ENCODE assay signal across 1 cellular context in genomic region chrX:72268601-72269365, GRCh38.
TF ChIP-seq lines count a peak whose summit lies in the region.

No MANE protein-coding gene starts in this region.

TF ChIP-seq in HepG2, 621 proteins besides CTCF, POLR2A, EP300 and RAD21:
- TF ChIP-seq CREM (IDR thresholded peaks at IDR 0.05): no peak
- no peak for TF ChIP-seq CREM (CRISPR knock-in tag; IDR thresholded peaks at IDR 0.05)
- no peak for TF ChIP-seq ZNF362 (CRISPR knock-in tag; IDR thresholded peaks at IDR 0.05; ENCODE audit: borderline replicate concordance)
- TF ChIP-seq POLR2AphosphoS5 (IDR thresholded peaks at IDR 0.05; ENCODE audit: low read depth, low read length): peak; percentile 10; the same call in 1 of the 2 replicates
